1 cellular context compared by ENCODE assay signal in genomic region chr2:199850718-199851498, GRCh38.
TF ChIP-seq lines count a peak whose summit lies in the region.

Gene FTCDNL1, minus strand, starts transcription at chr2:199851192. Its CDS starts 2,230 bp downstream, at chr2:199848962.

TF ChIP-seq in HepG2, 621 proteins besides CTCF, POLR2A, EP300 and RAD21 (continued from another document and continues in another):
- TF ChIP-seq, protein P1, sequence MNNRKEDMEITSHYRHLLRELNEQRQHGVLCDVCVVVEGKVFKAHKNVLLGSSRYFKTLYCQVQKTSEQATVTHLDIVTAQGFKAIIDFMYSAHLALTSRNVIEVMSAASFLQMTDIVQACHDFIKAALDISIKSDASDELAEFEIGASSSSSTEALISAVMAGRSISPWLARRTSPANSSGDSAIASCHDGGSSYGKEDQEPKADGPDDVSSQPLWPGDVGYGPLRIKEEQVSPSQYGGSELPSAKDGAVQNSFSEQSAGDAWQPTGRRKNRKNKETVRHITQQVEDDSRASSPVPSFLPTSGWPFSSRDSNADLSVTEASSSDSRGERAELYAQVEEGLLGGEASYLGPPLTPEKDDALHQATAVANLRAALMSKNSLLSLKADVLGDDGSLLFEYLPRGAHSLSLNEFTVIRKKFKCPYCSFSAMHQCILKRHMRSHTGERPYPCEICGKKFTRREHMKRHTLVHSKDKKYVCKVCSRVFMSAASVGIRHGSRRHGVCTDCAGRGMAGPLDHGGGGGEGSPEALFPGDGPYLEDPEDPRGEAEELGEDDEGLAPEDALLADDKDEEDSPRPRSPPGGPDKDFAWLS (CRISPR knock-in tag; IDR thresholded peaks at IDR 0.05; ENCODE audit: borderline replicate concordance) = no peak; the same call in 1 of the 2 replicates
- TF ChIP-seq BATF2 (CRISPR knock-in tag; IDR thresholded peaks at IDR 0.05) (peak; percentile 20; the same call in 1 of the 2 replicates), ZNF530 (CRISPR knock-in tag; IDR thresholded peaks at IDR 0.05; ENCODE audit: low read depth) (no peak), ZHX2 (IDR thresholded peaks at IDR 0.05; ENCODE audit: low read depth) (peak; percentile 54), ZHX2 (CRISPR knock-in tag; IDR thresholded peaks at IDR 0.05; ENCODE audit: borderline replicate concordance) (no peak; the same call in 1 of the 2 replicates), RORA (CRISPR knock-in tag; IDR thresholded peaks at IDR 0.05) (no peak), ZBTB42 (CRISPR knock-in tag; IDR thresholded peaks at IDR 0.05) (0 out of 2 replicates have a peak, but pooled peaks have one; percentile 63), ONECUT2 (CRISPR knock-in tag; IDR thresholded peaks at IDR 0.05) (no peak), GPN1 (CRISPR knock-in tag; IDR thresholded peaks at IDR 0.05; ENCODE audit: borderline replicate concordance) (no peak), KLF16 (CRISPR knock-in tag; IDR thresholded peaks at IDR 0.05) (no peak), ZBTB34 (CRISPR knock-in tag; IDR thresholded peaks at IDR 0.05) (no peak), SOX13 (IDR thresholded peaks at IDR 0.05) (0 out of 2 replicates have a peak, but pooled peaks have one; percentile 40), SOX13 (CRISPR knock-in tag; conservative IDR thresholded peaks at IDR 0.05 in 1 of 2, IDR thresholded peaks at IDR 0.05 in 1 of 2) (peak in 1 of 2 experiments; percentile 34; a peak in 2 of 4 replicates), ZNF12 (CRISPR knock-in tag; IDR thresholded peaks at IDR 0.05) (no peak), GATAD1 (CRISPR knock-in tag; IDR thresholded peaks at IDR 0.05) (no peak), ZNF33B (CRISPR knock-in tag; IDR thresholded peaks at IDR 0.05) (peak; percentile 90; the same call in 1 of the 2 replicates), SRF (IDR thresholded peaks at IDR 0.05; ENCODE audit: low read depth, low read length) (no peak), ZBTB7A (CRISPR knock-in tag; IDR thresholded peaks at IDR 0.05) (peak; percentile 87; the same call in 1 of the 2 replicates), ZNF597 (CRISPR knock-in tag; IDR thresholded peaks at IDR 0.05) (no peak), ZNF713 (CRISPR knock-in tag; IDR thresholded peaks at IDR 0.05) (no peak), ZFP82 (CRISPR knock-in tag; IDR thresholded peaks at IDR 0.05; ENCODE audit: borderline replicate concordance) (no peak), KDM5A (IDR thresholded peaks at IDR 0.05; ENCODE audit: borderline replicate concordance, low read length) (no peak), ZNF841 (CRISPR knock-in tag; IDR thresholded peaks at IDR 0.05; ENCODE audit: borderline replicate concordance) (0 out of 2 replicates have a peak, but pooled peaks have one; percentile 34), ZNF792 (CRISPR knock-in tag; IDR thresholded peaks at IDR 0.05) (no peak)
- TF ChIP-seq, protein P2, sequence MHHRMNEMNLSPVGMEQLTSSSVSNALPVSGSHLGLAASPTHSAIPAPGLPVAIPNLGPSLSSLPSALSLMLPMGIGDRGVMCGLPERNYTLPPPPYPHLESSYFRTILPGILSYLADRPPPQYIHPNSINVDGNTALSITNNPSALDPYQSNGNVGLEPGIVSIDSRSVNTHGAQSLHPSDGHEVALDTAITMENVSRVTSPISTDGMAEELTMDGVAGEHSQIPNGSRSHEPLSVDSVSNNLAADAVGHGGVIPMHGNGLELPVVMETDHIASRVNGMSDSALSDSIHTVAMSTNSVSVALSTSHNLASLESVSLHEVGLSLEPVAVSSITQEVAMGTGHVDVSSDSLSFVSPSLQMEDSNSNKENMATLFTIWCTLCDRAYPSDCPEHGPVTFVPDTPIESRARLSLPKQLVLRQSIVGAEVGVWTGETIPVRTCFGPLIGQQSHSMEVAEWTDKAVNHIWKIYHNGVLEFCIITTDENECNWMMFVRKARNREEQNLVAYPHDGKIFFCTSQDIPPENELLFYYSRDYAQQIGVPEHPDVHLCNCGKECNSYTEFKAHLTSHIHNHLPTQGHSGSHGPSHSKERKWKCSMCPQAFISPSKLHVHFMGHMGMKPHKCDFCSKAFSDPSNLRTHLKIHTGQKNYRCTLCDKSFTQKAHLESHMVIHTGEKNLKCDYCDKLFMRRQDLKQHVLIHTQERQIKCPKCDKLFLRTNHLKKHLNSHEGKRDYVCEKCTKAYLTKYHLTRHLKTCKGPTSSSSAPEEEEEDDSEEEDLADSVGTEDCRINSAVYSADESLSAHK (CRISPR knock-in tag; IDR thresholded peaks at IDR 0.05; ENCODE audit: borderline replicate concordance) = no peak
- TF ChIP-seq, protein P3, sequence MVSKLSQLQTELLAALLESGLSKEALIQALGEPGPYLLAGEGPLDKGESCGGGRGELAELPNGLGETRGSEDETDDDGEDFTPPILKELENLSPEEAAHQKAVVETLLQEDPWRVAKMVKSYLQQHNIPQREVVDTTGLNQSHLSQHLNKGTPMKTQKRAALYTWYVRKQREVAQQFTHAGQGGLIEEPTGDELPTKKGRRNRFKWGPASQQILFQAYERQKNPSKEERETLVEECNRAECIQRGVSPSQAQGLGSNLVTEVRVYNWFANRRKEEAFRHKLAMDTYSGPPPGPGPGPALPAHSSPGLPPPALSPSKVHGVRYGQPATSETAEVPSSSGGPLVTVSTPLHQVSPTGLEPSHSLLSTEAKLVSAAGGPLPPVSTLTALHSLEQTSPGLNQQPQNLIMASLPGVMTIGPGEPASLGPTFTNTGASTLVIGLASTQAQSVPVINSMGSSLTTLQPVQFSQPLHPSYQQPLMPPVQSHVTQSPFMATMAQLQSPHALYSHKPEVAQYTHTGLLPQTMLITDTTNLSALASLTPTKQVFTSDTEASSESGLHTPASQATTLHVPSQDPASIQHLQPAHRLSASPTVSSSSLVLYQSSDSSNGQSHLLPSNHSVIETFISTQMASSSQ (IDR thresholded peaks at IDR 0.05; ENCODE audit: low read depth) = no peak
- TF ChIP-seq, protein P3 (CRISPR knock-in tag; IDR thresholded peaks at IDR 0.05; ENCODE audit: borderline replicate concordance) = peak; percentile 59; the same call in 1 of the 2 replicates
- TF ChIP-seq, protein P4, sequence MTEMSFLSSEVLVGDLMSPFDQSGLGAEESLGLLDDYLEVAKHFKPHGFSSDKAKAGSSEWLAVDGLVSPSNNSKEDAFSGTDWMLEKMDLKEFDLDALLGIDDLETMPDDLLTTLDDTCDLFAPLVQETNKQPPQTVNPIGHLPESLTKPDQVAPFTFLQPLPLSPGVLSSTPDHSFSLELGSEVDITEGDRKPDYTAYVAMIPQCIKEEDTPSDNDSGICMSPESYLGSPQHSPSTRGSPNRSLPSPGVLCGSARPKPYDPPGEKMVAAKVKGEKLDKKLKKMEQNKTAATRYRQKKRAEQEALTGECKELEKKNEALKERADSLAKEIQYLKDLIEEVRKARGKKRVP (CRISPR knock-in tag; IDR thresholded peaks at IDR 0.05) = 0 out of 4 replicates have a peak, but pooled peaks of 1 of the 2 experiments have one; percentile 33
- TF ChIP-seq, protein P5, sequence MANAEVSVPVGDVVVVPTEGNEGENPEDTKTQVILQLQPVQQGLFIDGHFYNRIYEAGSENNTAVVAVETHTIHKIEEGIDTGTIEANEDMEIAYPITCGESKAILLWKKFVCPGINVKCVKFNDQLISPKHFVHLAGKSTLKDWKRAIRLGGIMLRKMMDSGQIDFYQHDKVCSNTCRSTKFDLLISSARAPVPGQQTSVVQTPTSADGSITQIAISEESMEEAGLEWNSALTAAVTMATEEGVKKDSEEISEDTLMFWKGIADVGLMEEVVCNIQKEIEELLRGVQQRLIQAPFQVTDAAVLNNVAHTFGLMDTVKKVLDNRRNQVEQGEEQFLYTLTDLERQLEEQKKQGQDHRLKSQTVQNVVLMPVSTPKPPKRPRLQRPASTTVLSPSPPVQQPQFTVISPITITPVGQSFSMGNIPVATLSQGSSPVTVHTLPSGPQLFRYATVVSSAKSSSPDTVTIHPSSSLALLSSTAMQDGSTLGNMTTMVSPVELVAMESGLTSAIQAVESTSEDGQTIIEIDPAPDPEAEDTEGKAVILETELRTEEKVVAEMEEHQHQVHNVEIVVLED (CRISPR knock-in tag; IDR thresholded peaks at IDR 0.05; ENCODE audit: borderline replicate concordance) = peak; percentile 75
